Comparison of ENCODE assay signal across 8 cellular contexts in the genomic region with DNA sequence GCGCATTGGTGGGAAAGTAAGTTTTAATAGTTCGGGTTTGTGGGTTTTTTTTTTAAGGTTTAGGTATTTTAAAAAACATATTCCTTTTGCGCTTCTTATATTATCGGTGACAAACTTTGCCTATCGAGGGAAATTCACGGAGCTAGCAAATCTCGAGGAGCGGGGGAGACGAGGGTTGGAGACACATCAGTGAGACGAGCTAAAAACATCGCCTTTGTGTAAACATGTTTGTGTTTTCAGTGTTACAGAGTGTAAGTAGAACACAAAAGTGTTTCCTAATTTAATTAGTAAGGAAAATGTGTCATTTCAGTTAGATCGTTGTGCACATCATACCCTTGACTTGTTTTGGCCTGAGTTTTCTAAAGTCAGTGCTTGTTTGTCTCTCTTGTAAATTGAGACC. TPM values are rescaled to one million over a fixed set of nuclear protein-coding genes. Genes with fewer than 3 reads are reported as not detected.
DNase-seq lines count a peak whose midpoint lies in the region; ATAC-seq, FAIRE-seq and TF ChIP-seq lines count a peak whose summit lies in the region.

No MANE protein-coding gene starts in this region.

- H3K27ac ChIP-seq in heart right ventricle, result peak overlapping the region in 7 of 10 donors; percentile 91 to 97 (median 93)
- peak overlapping the region; percentile 93 for H3K27ac ChIP-seq in GM12878 (ENCODE audit: control insufficient read depth, insufficient read depth)
- H3K27ac ChIP-seq in aorta (ENCODE audit: low read depth in 1 of 2, low read length in 2 of 2), result no peak overlapping the region

- H3K27me3 Mint-ChIP-seq in memory B cell, result no peaks in the 10 kb centered on the region

- whole genome bisulfite sequencing in heart right ventricle, 2 donors, result 7 to 13% methylated on average over 12 of the region's 12 CpGs
- WGBS in GM12878 (ENCODE audit: insufficient coverage, insufficient replicate concordance, low lambda C conversion rate, missing lambda C conversion rate), result under 1% methylated on average over 12 of the region's 12 CpGs
- WGBS in aorta, 2 donors, result 7 to 10% methylated on average over 12 of the region's 12 CpGs

- TF ChIP-seq POLR2A in GM12878 (IDR thresholded peaks at IDR 0.05; ENCODE audit: low read depth, low read length), result no peak

- peaks cover 0 to 46% (median 25%) of the 10 kb centered on the region in 9 donors for H3K36me3 ChIP-seq in heart right ventricle
- peaks cover 2 to 21% of the 10 kb centered on the region in 2 experiments; a peak in 3 of 4 replicates for H3K36me3 ChIP-seq in GM12878 (ENCODE audit: control insufficient read depth in 2 of 2, insufficient read depth in 2 of 2, low read length in 1 of 2)
- H3K36me3 ChIP-seq in aorta (ENCODE audit: control insufficient read depth in 1 of 2, insufficient read depth in 2 of 2, low read length in 1 of 2), result peaks cover 2 to 10% of the 10 kb centered on the region in 2 donors

- H3K4me1 ChIP-seq in heart right ventricle, result peaks cover 2 to 40% (median 30%) of the 10 kb centered on the region in 9 donors
- no peaks in the 10 kb centered on the region for H3K4me1 ChIP-seq in GM12878 (ENCODE audit: control insufficient read depth, insufficient read depth, low read length)
- peaks cover 0 to 2% of the 10 kb centered on the region in 2 donors for H3K4me1 ChIP-seq in aorta (ENCODE audit: control insufficient read depth in 1 of 2, insufficient read depth in 2 of 2, low read length in 2 of 2)

- H4K20me1 ChIP-seq in GM12878 (ENCODE audit: control insufficient read depth, insufficient read depth), result no peaks in the 10 kb centered on the region

- H3K36me3 Mint-ChIP-seq in memory B cell, result peaks cover 13% of the 10 kb centered on the region

- POLR2A ChIA-PET in GM12878 (lab: Charles Lee), result no interaction called here

- no peak for FAIRE-seq in GM12878 (lab: Jason Lieb, UNC)

- peak overlapping the region; percentile 94 for H3K9ac ChIP-seq in GM12878 (ENCODE audit: control insufficient read depth, insufficient read depth, low read length)

- H3K4me2 ChIP-seq in GM12878 (ENCODE audit: control insufficient read depth, insufficient read depth), result peak overlapping the region; percentile 48

- ATAC-seq in heart right ventricle, result no peak
- ATAC-seq in Right ventricle myocardium superior (ENCODE audit: poor library complexity), result no peak
- ATAC-seq in GM12878, result no peak
- no peak for ATAC-seq in memory B cell (ENCODE audit: low read depth)
- ATAC-seq in aorta (ENCODE audit: low FRiP score), result no peak
- ATAC-seq in GM21447 (IDR thresholded peaks at IDR 0.05; ENCODE audit: unreplicated experiment), result no peak

- peak overlapping the region; percentile 99 for H3K4me3 Mint-ChIP-seq in memory B cell

- no peaks in the 10 kb centered on the region for H3K9me3 ChIP-seq in heart right ventricle
- no peaks in the 10 kb centered on the region for H3K9me3 ChIP-seq in GM12878 (replicated peaks; ENCODE audit: control insufficient read depth, insufficient read depth, low read length)
- no peaks in the 10 kb centered on the region for H3K9me3 ChIP-seq in aorta (ENCODE audit: control insufficient read depth, low read length)

- H3K27ac Mint-ChIP-seq in memory B cell, result peak overlapping the region; percentile 100

- H3K27me3 ChIP-seq in heart right ventricle (no peaks in the 10 kb centered on the region), GM12878 (replicated peaks in 1 of 2; ENCODE audit: control insufficient read depth in 2 of 2, insufficient read depth in 2 of 2, low read length in 1 of 2) (no peaks in the 10 kb centered on the region), aorta (ENCODE audit: control insufficient read depth in 1 of 2, insufficient read depth in 2 of 2, low read length in 1 of 2) (no peaks in the 10 kb centered on the region)

- no peak overlapping the region for H2AFZ ChIP-seq in GM12878 (ENCODE audit: control insufficient read depth, low read depth, low read length)

- in situ Hi-C loops in GM12878 (cut with MboI), result no loop called here

- RAD21 ChIA-PET in GM12878 (lab: Charles Lee; ENCODE audit: unreplicated experiment), result interaction anchor here (0.8 kb wide), 1 partner anchor 66 kb away, joined by 3 read pairs; no protein-coding TSS in a partner anchor

- no peak for TF ChIP-seq EP300 in GM12878 (IDR thresholded peaks at IDR 0.05; ENCODE audit: borderline replicate concordance in 1 of 2, control insufficient read depth in 1 of 2, low read depth in 2 of 2, low read length in 2 of 2)

- intact Hi-C loops in heart right ventricle (cut with DNase I), result no loop called here
- intact Hi-C loops in Right ventricle myocardium superior (cut with DNase I), result no loop called here
- intact Hi-C loops in GM12878 (cut with micrococcal nuclease; ENCODE audit: unreplicated experiment), result no loop called here
- intact Hi-C loops in aorta (cut with DNase I), result no loop called here

- no peaks in the 10 kb centered on the region for H3K9me3 Mint-ChIP-seq in memory B cell

- H3K4me3 ChIP-seq in heart right ventricle (peak overlapping the region; percentile 77 to 97 (median 90)), GM12878 (peak overlapping the region; percentile 97), aorta (ENCODE audit: low read length in 2 of 2) (peak overlapping the region; percentile 44 to 94)

- BruUV-seq in GM12878 (replicated peaks; lab: Mats Ljungman, UMichigan), result TSS peak; percentile 60

- no peak for TF ChIP-seq RAD21 in GM12878 (IDR thresholded peaks at IDR 0.05; ENCODE audit: insufficient read depth, low read depth, low read length)

- peaks cover 22% of the 10 kb centered on the region for H3K4me1 Mint-ChIP-seq in memory B cell

- H3K79me2 ChIP-seq in GM12878 (ENCODE audit: control insufficient read depth, insufficient read depth, low read length), result peaks cover 53% of the 10 kb centered on the region

- DNase-seq in heart right ventricle (no peak), Right ventricle myocardium superior (no peak), GM12878 (ENCODE audit: low read depth, low spot score) (no peak), memory B cell (ENCODE audit: low spot score in 2 of 2) (no peak), aorta (no peak), kidney glomerular epithelial cell (lab: John Stamatoyannopoulos, UW) (no peak), NCI-H226 (no peak)

- CTCF ChIA-PET in GM12878 (lab: Yijun Ruan, JAX), result interaction anchor here (0.9 to 2.8 kb wide), 4 partner anchors 10 to 38 kb away, joined by 3 to 19 read pairs (median 3); no protein-coding TSS in a partner anchor

- TF ChIP-seq CTCF in heart right ventricle (IDR thresholded peaks at IDR 0.05) (no peak), GM12878 (IDR thresholded peaks at IDR 0.05 in 2 of 3, conservative IDR thresholded peaks at IDR 0.05 in 1 of 3; ENCODE audit: control insufficient read depth in 2 of 3, extremely low read depth in 1 of 3, insufficient read depth in 1 of 3, low read depth in 3 of 3, low read length in 3 of 3) (no peak)

- SMC1A ChIA-PET in GM12878 (lab: Charles Lee; ENCODE audit: uncharacterized antibody, unreplicated experiment), result interaction anchor here (0.7 to 1.9 kb wide), 3 partner anchors 10 to 1022 kb away, joined by 3 to 10 read pairs (median 3); no protein-coding TSS in a partner anchor

TF ChIP-seq in GM12878, 131 proteins besides CTCF, POLR2A, EP300 and RAD21 (continues in another document):
- no peak for TF ChIP-seq RCOR1 (conservative IDR thresholded peaks at IDR 0.05; ENCODE audit: low read depth, low read length)

RNA-seq across cellular contexts. Expression of a gene that starts 0.9 kb away (rescaled TPM):
- total RNA-seq in heart right ventricle (100 to 1,000 TPM; 359 to 410 (median 399) TPM), Right ventricle myocardium superior (364 TPM), GM12878 (2014; rRNA removed) (492 and 532 TPM in 2 replicates), GM12878 (2014; rRNA removed; fragmentation: Illumina TruSeq; extraction: Trizol) (855 and 860 TPM in 2 replicates), GM12878 (2021) (836 and 848 TPM in 2 replicates), aorta (100 to 1,000 TPM; 393 to 484 TPM)
- polyA plus RNA-seq in heart right ventricle (100 to 1,000 TPM; 283 to 714 TPM), GM12878 (2011; rRNA removed) (807 and 1,223 TPM in 2 replicates), GM12878 (2014; fragmentation: Illumina TruSeq; extraction: Trizol) (1,650 and 1,701 TPM in 2 replicates), GM12878 (2014; fragmentation: Nextera tagmentation; extraction: Ambion mirVana) (1,000 to 10,000 TPM; 1,064 to 1,108 TPM), GM12878 (2014; rRNA removed) (830 and 886 TPM in 2 replicates), GM12878 (2016; fragmentation: Nextera tagmentation; extraction: Ambion mirVana) (100 to 1,000 TPM; 922 to 993 TPM), aorta (1,000 to 10,000 TPM in 1 of 2 donors, 100 to 1,000 TPM in 1; 653 to 1,015 TPM)
- total RNA-seq in GM12878 (2013; cell fraction: nucleolus; rRNA removed), result 66.9 and 73.7 TPM in 2 replicates
- 1,276 TPM for polyA plus RNA-seq in GM12878 (2011; ENCODE audit: low read depth)
- polyA plus RNA-seq in GM12878 (2011; cell fraction: cytosol; rRNA removed), result 414 and 476 TPM in 2 replicates
- polyA plus RNA-seq in GM12878 (2011; cell fraction: nucleus; rRNA removed), result 251 and 283 TPM in 2 replicates
- polyA plus RNA-seq in GM12878 (2012), result 1,031 and 1,134 TPM in 2 replicates
- 342 and 537 TPM in 2 replicates for polyA minus RNA-seq in GM12878 (2011; rRNA and poly(A)+ RNA removed)
- polyA minus RNA-seq in GM12878 (2011; cell fraction: cytosol; rRNA and poly(A)+ RNA removed), result 199 and 249 TPM in 2 replicates
- polyA minus RNA-seq in GM12878 (2011; cell fraction: nucleus; rRNA and poly(A)+ RNA removed), result 67.9 and 87.3 TPM in 2 replicates

RNA-seq across cellular contexts. Expression of a gene that starts 50.6 kb away (rescaled TPM):
- total RNA-seq in heart right ventricle, result under 1 TPM in 4 of 10 donors, not detected in 6; 0.10 to 0.15 (median 0.13) TPM
- polyA plus RNA-seq in heart right ventricle, result under 1 TPM in 1 of 2 donors, not detected in 1; 0.07 TPM
- not detected for total RNA-seq in Right ventricle myocardium superior
- total RNA-seq in GM12878 (2013; cell fraction: nucleolus; rRNA removed), result not detected in 2 replicates
- not detected in 2 replicates for total RNA-seq in GM12878 (2014; rRNA removed)
- total RNA-seq in GM12878 (2014; rRNA removed; fragmentation: Illumina TruSeq; extraction: Trizol), result not detected in 2 replicates
- not detected in 2 replicates for total RNA-seq in GM12878 (2021)
- polyA plus RNA-seq in GM12878 (2011; ENCODE audit: low read depth), result not detected
- not detected in 2 replicates for polyA plus RNA-seq in GM12878 (2011; rRNA removed)
- not detected in 2 replicates for polyA plus RNA-seq in GM12878 (2011; cell fraction: cytosol; rRNA removed)
- not detected in 2 replicates for polyA plus RNA-seq in GM12878 (2011; cell fraction: nucleus; rRNA removed)
- 0.04 and 0.18 TPM in 2 replicates for polyA plus RNA-seq in GM12878 (2012)
- not detected in 2 replicates for polyA plus RNA-seq in GM12878 (2014; fragmentation: Illumina TruSeq; extraction: Trizol)
- not detected for polyA plus RNA-seq in GM12878 (2014; fragmentation: Nextera tagmentation; extraction: Ambion mirVana)
- not detected in 2 replicates for polyA plus RNA-seq in GM12878 (2014; rRNA removed)
- polyA plus RNA-seq in GM12878 (2016; fragmentation: Nextera tagmentation; extraction: Ambion mirVana), result not detected
- not detected in 2 replicates for polyA minus RNA-seq in GM12878 (2011; rRNA and poly(A)+ RNA removed)
- not detected in 2 replicates for polyA minus RNA-seq in GM12878 (2011; cell fraction: cytosol; rRNA and poly(A)+ RNA removed)
- polyA minus RNA-seq in GM12878 (2011; cell fraction: nucleus; rRNA and poly(A)+ RNA removed), result not detected in 2 replicates
- total RNA-seq in aorta, result 10 to 100 TPM in 1 of 2 donors, 1 to 10 TPM in 1; 9.9 to 15.2 TPM
- 1 to 10 TPM in 1 of 2 donors, under 1 TPM in 1; 0.25 to 6.7 TPM for polyA plus RNA-seq in aorta

Comparison
In these comparisons a context has a peak if more than half of its experiments do, and no peak if none do; other contexts are left out.
1. H3K27ac ChIP-seq: peak in heart right ventricle (7 of 10) and GM12878 (single experiment); none in aorta (0 of 2).
2. RNA of a gene that starts 50.6 kb away (total RNA-seq): 9.9 to 15.2 TPM in aorta; 0.10 to 0.15 TPM in heart right ventricle, not detected in Right ventricle myocardium superior (single experiment) and not detected in GM12878; every median in the first group is over 4 times any median in the second.
3. Peak in every context shown above with its lines, with median percentiles within 50 percentile points of each other: H3K4me3 ChIP-seq.